ENCODE assay signal across 1 cellular context in genomic region chr16:89727406-89728120, GRCh38.
TF ChIP-seq lines count a peak whose summit lies in the region.

No MANE protein-coding gene starts in this region.

TF ChIP-seq in K562, 482 proteins besides CTCF, POLR2A, EP300 and RAD21:
- no peak for TF ChIP-seq NCOA1 (IDR thresholded peaks at IDR 0.05; ENCODE audit: low read depth)
- peak; percentile 46 for TF ChIP-seq POLR2G (IDR thresholded peaks at IDR 0.05; ENCODE audit: low read depth, low read length)
- TF ChIP-seq RBFOX2 (IDR thresholded peaks at IDR 0.05; ENCODE audit: low read depth, low read length), result peak; percentile 43; the same call in 1 of the 2 replicates
